1 cellular context compared by ENCODE assay signal in the genomic region with DNA sequence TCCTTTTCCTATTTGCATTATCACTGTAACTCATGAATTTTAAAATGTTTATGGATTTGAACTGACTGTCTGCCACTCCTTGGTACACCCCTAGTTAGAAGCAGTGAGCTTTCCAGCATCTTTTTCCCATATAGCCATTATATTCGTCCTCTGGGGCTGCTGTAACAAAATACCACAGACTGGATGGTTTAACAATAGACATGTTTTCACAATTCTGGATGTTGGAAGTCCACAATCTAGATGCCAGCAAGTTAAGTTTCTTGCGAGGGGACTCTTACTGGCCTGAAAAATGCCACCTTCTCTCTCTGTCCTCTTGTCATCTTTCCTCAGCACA.
TF ChIP-seq lines count a peak whose summit lies in the region.

No MANE protein-coding gene starts in this region.

TF ChIP-seq in IMR-90, 13 proteins besides CTCF, POLR2A, EP300 and RAD21 (continued from another document):
- TF ChIP-seq RCOR1 (IDR thresholded peaks at IDR 0.05; ENCODE audit: insufficient replicate concordance, low read length) (no peak), CHD1 (IDR thresholded peaks at IDR 0.05; ENCODE audit: low read depth, low read length) (no peak), MAZ (IDR thresholded peaks at IDR 0.05; ENCODE audit: borderline replicate concordance, low read depth, low read length) (no peak), FOS (IDR thresholded peaks at IDR 0.05; ENCODE audit: low read depth, low read length) (no peak), MAFK (IDR thresholded peaks at IDR 0.05; ENCODE audit: low read depth, low read length) (no peak), BHLHE40 (IDR thresholded peaks at IDR 0.05; ENCODE audit: low read depth, low read length) (no peak), MXI1 (IDR thresholded peaks at IDR 0.05; ENCODE audit: borderline replicate concordance, low read depth, low read length) (no peak), SMC3 (IDR thresholded peaks at IDR 0.05; ENCODE audit: low read depth, low read length) (no peak), RFX5 (IDR thresholded peaks at IDR 0.05; ENCODE audit: low read depth, low read length) (no peak), CEBPB (IDR thresholded peaks at IDR 0.05; ENCODE audit: low read depth, low read length) (no peak)
- TF ChIP-seq, protein P1, sequence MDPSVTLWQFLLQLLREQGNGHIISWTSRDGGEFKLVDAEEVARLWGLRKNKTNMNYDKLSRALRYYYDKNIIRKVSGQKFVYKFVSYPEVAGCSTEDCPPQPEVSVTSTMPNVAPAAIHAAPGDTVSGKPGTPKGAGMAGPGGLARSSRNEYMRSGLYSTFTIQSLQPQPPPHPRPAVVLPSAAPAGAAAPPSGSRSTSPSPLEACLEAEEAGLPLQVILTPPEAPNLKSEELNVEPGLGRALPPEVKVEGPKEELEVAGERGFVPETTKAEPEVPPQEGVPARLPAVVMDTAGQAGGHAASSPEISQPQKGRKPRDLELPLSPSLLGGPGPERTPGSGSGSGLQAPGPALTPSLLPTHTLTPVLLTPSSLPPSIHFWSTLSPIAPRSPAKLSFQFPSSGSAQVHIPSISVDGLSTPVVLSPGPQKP (IDR thresholded peaks at IDR 0.05; ENCODE audit: borderline replicate concordance, low read depth, low read length), result no peak
